16 cellular contexts compared by ENCODE assay signal in the genomic region with DNA sequence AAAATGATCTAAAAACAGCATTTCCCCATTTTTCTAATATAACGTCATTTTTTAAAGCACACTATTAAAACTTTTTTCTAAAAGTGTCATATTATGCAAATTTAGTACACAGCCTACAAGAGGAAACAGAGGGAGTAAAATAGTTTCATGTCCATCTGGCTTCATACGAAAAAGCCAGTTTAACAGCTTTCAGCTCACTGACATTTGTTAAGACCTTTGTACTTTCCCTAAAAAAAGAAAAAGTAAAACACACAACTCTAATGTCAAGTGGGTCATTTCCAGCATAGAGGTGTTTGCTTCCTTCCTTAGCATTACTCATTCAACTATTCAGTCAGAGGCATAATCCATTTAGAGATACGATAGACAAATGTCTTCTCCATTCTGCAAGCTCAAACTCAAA.
"Had no signal": no experiment of that assay in that cellular context is flagged by ENCODE, and none has a peak within 500 bp of the region (broad histone marks: within the 10 kb centered on the region; RNA-seq: fewer than 3 reads in every experiment).

No MANE protein-coding gene starts in this region.

- FAIRE-seq: endometrium had no signal

- H3K27ac Mint-ChIP-seq: activated naive CD4-positive, alpha-beta T cell treated with anti-CD3 and anti-CD28 coated beads, Interleukin-2, amount 10 ng/mL, durations not matched to agents 7 days and 5 days; activated T-helper 17 cell treated with anti-CD3 and anti-CD28 coated beads, Interleukin-2, amount 50 U/mL, for 72 hours; nephron progenitor cell had no signal

- ATAC-seq: activated T-helper 17 cell treated with anti-CD3 and anti-CD28 coated beads, Interleukin-2, amount 50 U/mL, for 72 hours; stimulated activated naive CD8-positive, alpha-beta T cell treated with anti-CD3 and anti-CD28 coated beads, Interleukin-15, Interleukin-2, amounts not matched to agents 100 U/mL and 50 U/mL, for 24 hours had no signal

- H3K4me3 ChIP-seq: adrenal gland, dorsolateral prefrontal cortex, esophagus muscularis mucosa, right atrium auricular region, skin epidermis, transverse colon had no signal

- H3K4me1 Mint-ChIP-seq: nephron progenitor cell had no signal

- H3K27me3 ChIP-seq: adrenal gland, dorsolateral prefrontal cortex, esophagus muscularis mucosa, right atrium auricular region, transverse colon had no signal

- H3K36me3 ChIP-seq: adrenal gland, right atrium auricular region had no signal

- H3K4me3 Mint-ChIP-seq: activated naive CD4-positive, alpha-beta T cell treated with anti-CD3 and anti-CD28 coated beads, Interleukin-2, amount 10 ng/mL, durations not matched to agents 7 days and 5 days; activated T-helper 17 cell treated with anti-CD3 and anti-CD28 coated beads, Interleukin-2, amount 50 U/mL, for 72 hours; nephron progenitor cell had no signal

- H3K4me1 ChIP-seq: adrenal gland, right atrium auricular region, transverse colon had no signal

- H3K27ac ChIP-seq: adrenal gland, esophagus muscularis mucosa, right atrium auricular region, skin epidermis, transverse colon had no signal

- DNase-seq: activated naive CD4-positive, alpha-beta T cell treated with anti-CD3 and anti-CD28 coated beads, Interleukin-2, amount 10 ng/mL, durations not matched to agents 7 days and 5 days; activated T-cell treated with anti-CD3 and anti-CD28 coated beads for 4 hours; adrenal gland; dorsolateral prefrontal cortex; mesenchymal stem cell; nephron progenitor cell; occipital lobe; stimulated activated CD4-positive, alpha-beta T cell treated with anti-CD3 and anti-CD28 coated beads, Interleukin-15, amount 100 ng/mL, for 24 hours; stimulated activated CD4-positive, alpha-beta T cell treated with anti-CD3 and anti-CD28 coated beads, Interleukin-4, amount 100 ng/mL, for 1 hour; stimulated activated naive CD8-positive, alpha-beta T cell treated with anti-CD3 and anti-CD28 coated beads, Interleukin-15, Interleukin-2, amounts not matched to agents 100 U/mL and 50 U/mL, for 24 hours; transverse colon had no signal

- H3K27me3 Mint-ChIP-seq: activated naive CD4-positive, alpha-beta T cell treated with anti-CD3 and anti-CD28 coated beads, Interleukin-2, amount 10 ng/mL, durations not matched to agents 7 days and 5 days; activated T-helper 17 cell treated with anti-CD3 and anti-CD28 coated beads, Interleukin-2, amount 50 U/mL, for 72 hours had no signal
